1 cellular context compared by ENCODE assay signal in the genomic region with DNA sequence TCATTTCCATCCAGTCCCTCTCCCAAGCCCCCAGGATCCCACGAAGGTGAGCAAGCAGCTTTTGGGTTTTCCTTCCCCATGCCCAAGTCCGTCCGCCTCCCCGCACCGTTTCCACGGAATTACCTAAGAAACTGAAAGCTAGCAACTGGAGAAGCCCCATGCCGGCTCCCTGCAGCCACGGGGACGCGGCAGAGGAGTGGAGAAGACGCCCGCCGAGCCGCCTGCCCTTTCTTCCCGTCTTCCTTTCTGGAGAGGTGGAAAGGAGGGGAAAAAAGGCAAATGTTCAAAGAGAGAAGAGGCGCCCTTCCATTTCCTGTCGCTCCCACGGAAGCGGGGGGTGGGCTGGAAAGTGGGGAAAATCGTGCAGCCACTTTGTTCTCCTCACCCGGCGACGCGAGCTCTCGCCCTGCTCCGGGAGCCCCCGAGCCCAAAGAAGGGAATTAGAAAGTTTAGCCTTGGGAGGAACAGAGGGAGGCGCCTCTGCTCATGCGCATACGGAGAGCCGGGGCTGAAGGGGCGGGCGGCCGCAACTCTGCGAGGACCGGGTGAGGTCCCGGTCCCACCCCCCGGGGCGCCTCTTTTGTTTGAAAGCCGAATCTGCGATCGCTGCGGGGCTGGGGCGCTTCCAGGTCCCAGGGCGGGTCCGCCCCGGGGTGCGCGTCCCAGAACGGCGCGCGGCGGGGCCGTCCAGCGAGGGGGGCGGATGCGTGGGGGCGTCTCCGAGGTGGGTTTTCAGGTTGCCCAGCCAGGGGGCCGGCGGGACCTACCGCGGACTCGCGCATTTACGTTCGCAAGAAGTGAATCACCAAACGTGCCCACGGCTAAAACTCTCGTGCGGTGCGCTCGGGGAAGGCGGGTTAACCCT.
A peak's percentile ranks its signal among the peaks of the same experiment; 100 is the strongest.
TF ChIP-seq lines count a peak whose summit lies in the region.

Gene LAMB1 (minus strand): TSS at position 436 of the 865 bp plus-strand sequence. CDS start 276 bp downstream, at position 160.

TF ChIP-seq in HEK293, 187 proteins besides CTCF, POLR2A, EP300 and RAD21 (continued from another document):
- TF ChIP-seq ZBTB26 (tag by site-specific recombination; optimal IDR thresholded peaks at IDR 0.05): peak; percentile 91
- TF ChIP-seq ZNF585B (tag by site-specific recombination; IDR thresholded peaks at IDR 0.05): no peak
- TF ChIP-seq, protein P1, sequence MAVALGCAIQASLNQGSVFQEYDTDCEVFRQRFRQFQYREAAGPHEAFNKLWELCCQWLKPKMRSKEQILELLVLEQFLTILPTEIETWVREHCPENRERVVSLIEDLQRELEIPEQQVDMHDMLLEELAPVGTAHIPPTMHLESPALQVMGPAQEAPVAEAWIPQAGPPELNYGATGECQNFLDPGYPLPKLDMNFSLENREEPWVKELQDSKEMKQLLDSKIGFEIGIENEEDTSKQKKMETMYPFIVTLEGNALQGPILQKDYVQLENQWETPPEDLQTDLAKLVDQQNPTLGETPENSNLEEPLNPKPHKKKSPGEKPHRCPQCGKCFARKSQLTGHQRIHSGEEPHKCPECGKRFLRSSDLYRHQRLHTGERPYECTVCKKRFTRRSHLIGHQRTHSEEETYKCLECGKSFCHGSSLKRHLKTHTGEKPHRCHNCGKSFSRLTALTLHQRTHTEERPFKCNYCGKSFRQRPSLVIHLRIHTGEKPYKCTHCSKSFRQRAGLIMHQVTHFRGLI (tag by site-specific recombination; IDR thresholded peaks at IDR 0.05): no peak
- TF ChIP-seq, protein P2, sequence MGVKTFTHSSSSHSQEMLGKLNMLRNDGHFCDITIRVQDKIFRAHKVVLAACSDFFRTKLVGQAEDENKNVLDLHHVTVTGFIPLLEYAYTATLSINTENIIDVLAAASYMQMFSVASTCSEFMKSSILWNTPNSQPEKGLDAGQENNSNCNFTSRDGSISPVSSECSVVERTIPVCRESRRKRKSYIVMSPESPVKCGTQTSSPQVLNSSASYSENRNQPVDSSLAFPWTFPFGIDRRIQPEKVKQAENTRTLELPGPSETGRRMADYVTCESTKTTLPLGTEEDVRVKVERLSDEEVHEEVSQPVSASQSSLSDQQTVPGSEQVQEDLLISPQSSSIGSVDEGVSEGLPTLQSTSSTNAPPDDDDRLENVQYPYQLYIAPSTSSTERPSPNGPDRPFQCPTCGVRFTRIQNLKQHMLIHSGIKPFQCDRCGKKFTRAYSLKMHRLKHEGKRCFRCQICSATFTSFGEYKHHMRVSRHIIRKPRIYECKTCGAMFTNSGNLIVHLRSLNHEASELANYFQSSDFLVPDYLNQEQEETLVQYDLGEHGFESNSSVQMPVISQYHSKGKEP (tag by site-specific recombination; IDR thresholded peaks at IDR 0.05): no peak
- no peak for TF ChIP-seq ZNF138 (tag by site-specific recombination; IDR thresholded peaks at IDR 0.05; ENCODE audit: borderline replicate concordance)
- no peak for TF ChIP-seq ZNF677 (tag by site-specific recombination; IDR thresholded peaks at IDR 0.05)
- no peak for TF ChIP-seq ZNF280D (tag by site-specific recombination; IDR thresholded peaks at IDR 0.05)
- no peak for TF ChIP-seq HOXD13 (CRISPR knock-in tag; IDR thresholded peaks at IDR 0.05; ENCODE audit: borderline replicate concordance)
- TF ChIP-seq ZFP37 (tag by site-specific recombination; IDR thresholded peaks at IDR 0.05): no peak
- TF ChIP-seq ZBTB1 (tag by site-specific recombination; IDR thresholded peaks at IDR 0.05): 0 out of 2 replicates have a peak, but pooled peaks have one; percentile 58
- no peak for TF ChIP-seq MEIS1 (CRISPR knock-in tag; IDR thresholded peaks at IDR 0.05; ENCODE audit: borderline replicate concordance)
- no peak for TF ChIP-seq ZBTB48 (tag by site-specific recombination; IDR thresholded peaks at IDR 0.05)
- no peak for TF ChIP-seq INSM2 (tag by site-specific recombination; IDR thresholded peaks at IDR 0.05)
- TF ChIP-seq GLIS2 (tag by site-specific recombination; IDR thresholded peaks at IDR 0.05): peak; percentile 99
- TF ChIP-seq OVOL3 (tag by site-specific recombination; IDR thresholded peaks at IDR 0.05): no peak
- TF ChIP-seq PATZ1 (tag by site-specific recombination; IDR thresholded peaks at IDR 0.05): peak; percentile 84
- no peak for TF ChIP-seq ZNF530 (tag by site-specific recombination; IDR thresholded peaks at IDR 0.05; ENCODE audit: low read depth)
- TF ChIP-seq, protein P3, sequence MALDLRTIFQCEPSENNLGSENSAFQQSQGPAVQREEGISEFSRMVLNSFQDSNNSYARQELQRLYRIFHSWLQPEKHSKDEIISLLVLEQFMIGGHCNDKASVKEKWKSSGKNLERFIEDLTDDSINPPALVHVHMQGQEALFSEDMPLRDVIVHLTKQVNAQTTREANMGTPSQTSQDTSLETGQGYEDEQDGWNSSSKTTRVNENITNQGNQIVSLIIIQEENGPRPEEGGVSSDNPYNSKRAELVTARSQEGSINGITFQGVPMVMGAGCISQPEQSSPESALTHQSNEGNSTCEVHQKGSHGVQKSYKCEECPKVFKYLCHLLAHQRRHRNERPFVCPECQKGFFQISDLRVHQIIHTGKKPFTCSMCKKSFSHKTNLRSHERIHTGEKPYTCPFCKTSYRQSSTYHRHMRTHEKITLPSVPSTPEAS (tag by site-specific recombination; IDR thresholded peaks at IDR 0.05): no peak
- no peak for TF ChIP-seq ZNF248 (tag by site-specific recombination; IDR thresholded peaks at IDR 0.05)
- 0 out of 2 replicates have a peak, but pooled peaks have one; percentile 48 for TF ChIP-seq ZNF561 (tag by site-specific recombination; IDR thresholded peaks at IDR 0.05; ENCODE audit: borderline replicate concordance)
- TF ChIP-seq ZNF114 (tag by site-specific recombination; IDR thresholded peaks at IDR 0.05): no peak
- no peak for TF ChIP-seq HOXA7 (CRISPR knock-in tag; IDR thresholded peaks at IDR 0.05; ENCODE audit: borderline replicate concordance)
- TF ChIP-seq SP7 (tag by site-specific recombination; IDR thresholded peaks at IDR 0.05): 0 out of 2 replicates have a peak, but pooled peaks have one; percentile 26
- TF ChIP-seq ZNF121 (tag by site-specific recombination; IDR thresholded peaks at IDR 0.05): no peak
- no peak for TF ChIP-seq ZNF239 (tag by site-specific recombination; IDR thresholded peaks at IDR 0.05)
- TF ChIP-seq HOXC10 (CRISPR knock-in tag; IDR thresholded peaks at IDR 0.05): no peak
- TF ChIP-seq ZNF202 (tag by site-specific recombination; IDR thresholded peaks at IDR 0.05; ENCODE audit: borderline replicate concordance): no peak
- TF ChIP-seq KLF9 (tag by site-specific recombination; IDR thresholded peaks at IDR 0.05; ENCODE audit: low read depth): peak; percentile 80
- TF ChIP-seq FEZF1 (tag by site-specific recombination; IDR thresholded peaks at IDR 0.05): 0 out of 2 replicates have a peak, but pooled peaks have one; percentile 10
- peak; percentile 84 for TF ChIP-seq ZBTB8A (tag by site-specific recombination; IDR thresholded peaks at IDR 0.05)
- TF ChIP-seq ZNF670 (tag by site-specific recombination; IDR thresholded peaks at IDR 0.05; ENCODE audit: low read depth): no peak
- TF ChIP-seq, protein P4, sequence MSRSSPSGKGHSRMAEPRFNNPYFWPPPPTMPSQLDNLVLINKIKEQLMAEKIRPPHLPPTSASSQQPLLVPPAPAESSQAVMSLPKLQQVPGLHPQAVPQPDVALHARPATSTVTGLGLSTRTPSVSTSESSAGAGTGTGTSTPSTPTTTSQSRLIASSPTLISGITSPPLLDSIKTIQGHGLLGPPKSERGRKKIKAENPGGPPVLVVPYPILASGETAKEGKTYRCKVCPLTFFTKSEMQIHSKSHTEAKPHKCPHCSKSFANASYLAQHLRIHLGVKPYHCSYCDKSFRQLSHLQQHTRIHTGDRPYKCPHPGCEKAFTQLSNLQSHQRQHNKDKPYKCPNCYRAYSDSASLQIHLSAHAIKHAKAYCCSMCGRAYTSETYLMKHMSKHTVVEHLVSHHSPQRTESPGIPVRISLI (tag by site-specific recombination; IDR thresholded peaks at IDR 0.05): no peak
- TF ChIP-seq GLIS1 (tag by site-specific recombination; IDR thresholded peaks at IDR 0.05): peak; percentile 99
- no peak for TF ChIP-seq ZNF221 (tag by site-specific recombination; IDR thresholded peaks at IDR 0.05; ENCODE audit: borderline replicate concordance)
- no peak for TF ChIP-seq ZNF324 (tag by site-specific recombination; IDR thresholded peaks at IDR 0.05)
- TF ChIP-seq ZSCAN23 (tag by site-specific recombination; IDR thresholded peaks at IDR 0.05): no peak
TF ChIP-seq in HEK293: peak in this region for 39.
